In genomic region chr4:140750470-140750869, GRCh38 we compare ENCODE assay signal across 26 cellular contexts.
"Had no signal": no experiment of that assay in that cellular context is flagged by ENCODE, and none has a peak within 500 bp of the region (broad histone marks: within the 10 kb centered on the region; RNA-seq: fewer than 3 reads in every experiment).

No MANE protein-coding gene starts in this region.

- FAIRE-seq: endothelial cell of umbilical vein had no signal

- H3K4me2 ChIP-seq: hepatocyte had no signal

- H3K9me3 ChIP-seq: colonic mucosa, esophagus muscularis mucosa, gastroesophageal sphincter, left lung, stomach, thyroid gland, vagina had no signal

- H3K27ac ChIP-seq: colonic mucosa, esophagus muscularis mucosa, foreskin keratinocyte, gastroesophageal sphincter, heart left ventricle, hepatocyte, left lung, psoas muscle, sigmoid colon, stomach, thyroid gland, vagina had no signal

- H3K27me3 ChIP-seq: colonic mucosa, esophagus muscularis mucosa, foreskin keratinocyte, gastroesophageal sphincter, heart left ventricle, hepatocyte, sigmoid colon, thyroid gland, vagina had no signal

- ATAC-seq: foreskin keratinocyte; gastroesophageal sphincter; heart left ventricle; left cardiac atrium; left lung; naive thymus-derived CD8-positive, alpha-beta T cell; psoas muscle; right cardiac atrium had no signal

- H2AFZ ChIP-seq: hepatocyte had no signal

- H3K4me3 ChIP-seq: colonic mucosa, esophagus muscularis mucosa, gastroesophageal sphincter, heart left ventricle, hepatocyte, left lung, psoas muscle, sigmoid colon, spleen, stomach, thyroid gland, vagina had no signal

- DNase-seq: colonic mucosa; effector CD8-positive, alpha-beta T cell; foreskin keratinocyte; heart left ventricle; left cardiac atrium; left lung; naive thymus-derived CD8-positive, alpha-beta T cell; nephron progenitor cell; nucleus accumbens; posterior cingulate gyrus; psoas muscle; right cardiac atrium; sigmoid colon; spleen; stimulated activated CD4-positive, alpha-beta T cell treated with anti-CD3 and anti-CD28 coated beads, Interleukin-2, amount 100 ng/mL, for 48 hours; stimulated activated CD8-positive, alpha-beta memory T cell treated with anti-CD3 and anti-CD28 coated beads, Interleukin-4, amount 100 ng/mL, for 48 hours; stimulated activated naive CD4-positive, alpha-beta T cell treated with Interleukin-2 at 50 U/mL for 16 hours; stomach; thyroid gland; trophoblast cell had no signal

- H3K4me3 Mint-ChIP-seq: dendritic cell treated with granulocyte-macrophage colony-stimulating factor and Interleukin-4, amounts not matched to agents 40 ng/mL and 50 ng/mL, for 4 days; naive thymus-derived CD8-positive, alpha-beta T cell; nephron progenitor cell had no signal

- H3K27ac Mint-ChIP-seq: dendritic cell treated with granulocyte-macrophage colony-stimulating factor and Interleukin-4, amounts not matched to agents 40 ng/mL and 50 ng/mL, for 4 days; naive thymus-derived CD8-positive, alpha-beta T cell; nephron progenitor cell had no signal

- H3K36me3 ChIP-seq: colonic mucosa, esophagus muscularis mucosa, gastroesophageal sphincter, heart left ventricle, left lung, sigmoid colon, spleen, stomach, thyroid gland, vagina had no signal

- H3K4me1 ChIP-seq: colonic mucosa, thyroid gland had no signal
